Comparison of ENCODE assay signal across 16 cellular contexts in the genomic region with DNA sequence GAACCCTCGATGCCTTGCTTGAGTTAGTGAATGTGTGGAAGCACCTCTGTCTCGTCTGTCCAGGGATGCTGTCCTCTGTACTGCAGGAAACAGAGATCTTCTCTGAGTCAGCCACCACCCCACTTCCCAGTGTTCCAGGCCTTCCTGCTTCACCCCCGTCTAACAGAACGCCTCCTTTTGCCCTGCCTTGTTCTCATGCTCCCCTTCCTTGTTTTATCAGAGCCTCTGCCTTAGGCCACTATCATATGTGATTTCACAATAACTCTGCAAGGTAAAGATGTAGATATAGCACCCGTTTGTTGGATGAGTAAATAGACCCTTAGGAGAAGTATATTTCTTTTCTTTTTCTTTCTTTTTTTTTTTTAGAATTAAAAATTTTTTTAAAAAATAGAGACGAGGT.
A peak's percentile ranks its signal among the peaks of the same experiment; 100 is the strongest.
DNase-seq lines count a peak whose midpoint lies in the region; ATAC-seq and TF ChIP-seq lines count a peak whose summit lies in the region.
"Had no signal": no experiment of that assay in that cellular context is flagged by ENCODE, and none has a peak within 500 bp of the region (broad histone marks: within the 10 kb centered on the region; RNA-seq: fewer than 3 reads in every experiment).

No MANE protein-coding gene starts in this region.

- TF ChIP-seq CTCF in gastrocnemius medialis (IDR thresholded peaks at IDR 0.05 in 4 of 5, conservative IDR thresholded peaks at IDR 0.05 in 1 of 5) = no peak

- H3K9me3 ChIP-seq in gastrocnemius medialis = no peaks in the 10 kb centered on the region

- CTCF ChIA-PET in activated naive CD4-positive, alpha-beta T cell treated with anti-CD3 and anti-CD28 coated beads for 36 hours (lab: Charles Lee) = interaction anchor here (0.6 kb wide), 1 partner anchor 179 kb away, joined by 3 read pairs; no protein-coding TSS in a partner anchor

- no peak overlapping the region for H3K4me3 ChIP-seq in gastrocnemius medialis

- H3K9me3 Mint-ChIP-seq in activated naive CD4-positive, alpha-beta T cell treated with anti-CD3 and anti-CD28 coated beads for 36 hours = peaks cover 4% of the 10 kb centered on the region
- peaks cover 13% of the 10 kb centered on the region for H3K9me3 Mint-ChIP-seq in dendritic cell treated with granulocyte-macrophage colony-stimulating factor and Interleukin-4, amounts not matched to agents 40 ng/mL and 50 ng/mL, for 4 days

- H3K27ac ChIP-seq in gastrocnemius medialis = peak overlapping the region; percentile 75 to 83 (median 81)
- H3K27ac ChIP-seq: VCaP had no signal

- in situ Hi-C loops in gastrocnemius medialis (cut with MboI; ENCODE audit: low sequenced_read_pairs in 4 of 4) = no loop called here

- intact Hi-C loops in activated naive CD4-positive, alpha-beta T cell treated with anti-CD3 and anti-CD28 coated beads for 36 hours (cut with micrococcal nuclease) = loop anchor here (5.0 kb wide), 1 partner anchor 550 kb away; no protein-coding TSS in a partner anchor
- intact Hi-C loops in dendritic cell treated with granulocyte-macrophage colony-stimulating factor and Interleukin-4, amounts not matched to agents 40 ng/mL and 50 ng/mL, for 4 days (cut with micrococcal nuclease) = no loop called here
- intact Hi-C loops in gastrocnemius medialis (cut with DNase I; ENCODE audit: low total_unique reads) = loop anchor here (5.0 kb wide), 2 partner anchors 50 to 135 kb away; no protein-coding TSS in a partner anchor

- H3K4me3 Mint-ChIP-seq in activated naive CD4-positive, alpha-beta T cell treated with anti-CD3 and anti-CD28 coated beads for 36 hours = no peak overlapping the region
- no peak overlapping the region for H3K4me3 Mint-ChIP-seq in dendritic cell treated with granulocyte-macrophage colony-stimulating factor and Interleukin-4, amounts not matched to agents 40 ng/mL and 50 ng/mL, for 4 days

- no peak for TF ChIP-seq POLR2A in gastrocnemius medialis (IDR thresholded peaks at IDR 0.05)

- DNase-seq in activated naive CD4-positive, alpha-beta T cell treated with anti-CD3 and anti-CD28 coated beads for 36 hours = no peak
- no peak for DNase-seq in activated naive CD4-positive, alpha-beta T cell treated with Interleukin-2 at 50 U/mL for 16 hours
- DNase-seq in NCI-H226 (peak; percentile 63), gastrocnemius medialis (no peak), SHP77 (lab: John Stamatoyannopoulos, UW) (no peak), NCI-H2171 (lab: John Stamatoyannopoulos, UW) (no peak), NCI-H69 (lab: John Stamatoyannopoulos, UW) (no peak)
- DNase-seq: activated naive CD4-positive, alpha-beta T cell; CD4-positive, alpha-beta memory T cell; mesendoderm; NCI-H146; NCI-H345; NK-92 treated with Interleukin-12 subunit alpha and Interleukin-12 subunit beta, amount 100 ng/mL, for 24 hours; stimulated activated CD4-positive, alpha-beta T cell treated with anti-CD3 and anti-CD28 coated beads, Interleukin-1b, Interleukin-23, amount 100 ng/mL, for 48 hours had no signal

- peaks cover 13 to 25% of the 10 kb centered on the region in 2 donors for H3K4me1 ChIP-seq in gastrocnemius medialis

- H3K27me3 ChIP-seq in gastrocnemius medialis = no peaks in the 10 kb centered on the region

- H3K27ac Mint-ChIP-seq in activated naive CD4-positive, alpha-beta T cell treated with anti-CD3 and anti-CD28 coated beads for 36 hours = peak overlapping the region; percentile 13
- H3K27ac Mint-ChIP-seq in dendritic cell treated with granulocyte-macrophage colony-stimulating factor and Interleukin-4, amounts not matched to agents 40 ng/mL and 50 ng/mL, for 4 days = peak overlapping the region; percentile 28

- no peaks in the 10 kb centered on the region for H3K36me3 ChIP-seq in gastrocnemius medialis

- no peak for ATAC-seq in gastrocnemius medialis

- no peaks in the 10 kb centered on the region for H3K27me3 Mint-ChIP-seq in activated naive CD4-positive, alpha-beta T cell treated with anti-CD3 and anti-CD28 coated beads for 36 hours (ENCODE audit: low read depth)
- H3K27me3 Mint-ChIP-seq in dendritic cell treated with granulocyte-macrophage colony-stimulating factor and Interleukin-4, amounts not matched to agents 40 ng/mL and 50 ng/mL, for 4 days = no peaks in the 10 kb centered on the region

- H3K4me1 Mint-ChIP-seq in activated naive CD4-positive, alpha-beta T cell treated with anti-CD3 and anti-CD28 coated beads for 36 hours (ENCODE audit: low read depth) = peaks cover 66% of the 10 kb centered on the region
- peaks cover 48% of the 10 kb centered on the region for H3K4me1 Mint-ChIP-seq in dendritic cell treated with granulocyte-macrophage colony-stimulating factor and Interleukin-4, amounts not matched to agents 40 ng/mL and 50 ng/mL, for 4 days (ENCODE audit: low read depth)

- peaks cover 2% of the 10 kb centered on the region for H3K36me3 Mint-ChIP-seq in activated naive CD4-positive, alpha-beta T cell treated with anti-CD3 and anti-CD28 coated beads for 36 hours (ENCODE audit: low read depth)
- no peaks in the 10 kb centered on the region for H3K36me3 Mint-ChIP-seq in dendritic cell treated with granulocyte-macrophage colony-stimulating factor and Interleukin-4, amounts not matched to agents 40 ng/mL and 50 ng/mL, for 4 days (ENCODE audit: low read depth)
- H3K36me3 Mint-ChIP-seq: CD4-positive, alpha-beta memory T cell had no signal
